ENCODE assay signal across 7 cellular contexts in the genomic region with DNA sequence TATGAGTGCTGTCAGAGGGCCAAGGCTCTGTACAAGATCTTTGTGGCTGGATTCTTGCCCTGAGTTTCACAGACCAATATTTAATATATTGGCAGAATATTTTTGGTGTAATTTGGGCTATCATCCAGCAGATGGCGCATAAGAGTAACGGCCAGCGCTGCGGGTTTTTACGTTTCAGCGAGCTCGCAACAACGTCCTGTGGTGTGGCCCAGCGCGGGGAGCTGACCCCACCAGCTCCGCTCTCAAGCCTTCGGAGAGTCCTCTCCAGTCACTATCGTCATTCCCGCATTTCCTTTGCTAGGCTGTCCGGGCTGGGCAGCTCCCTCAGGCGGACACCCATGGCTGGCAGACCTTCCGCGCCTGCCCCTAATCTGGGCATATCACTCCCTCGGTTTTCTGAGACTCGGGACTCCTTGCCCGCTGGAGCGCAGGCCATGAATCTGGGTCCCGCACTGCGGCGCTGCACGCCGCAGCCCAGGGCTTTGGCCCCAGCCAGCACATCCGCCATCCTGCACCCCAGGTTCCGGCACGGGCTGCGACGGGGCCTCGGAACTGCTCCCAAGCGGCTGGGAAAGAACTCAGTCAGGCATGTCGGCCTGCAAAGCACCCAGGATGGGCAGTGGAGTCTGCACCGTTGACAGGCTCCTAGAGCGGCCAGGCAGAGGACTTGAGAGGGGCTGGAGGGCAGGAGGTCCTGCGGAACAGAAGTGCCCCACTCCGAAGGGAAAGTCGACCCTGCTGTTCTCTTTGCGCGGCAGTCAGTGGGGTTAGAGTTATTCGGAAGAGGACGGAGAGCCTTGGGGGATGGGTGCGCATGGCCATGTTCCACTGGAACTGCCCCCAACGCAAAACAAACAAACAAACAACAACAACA. TPM values are rescaled to one million over a fixed set of nuclear protein-coding genes. Genes with fewer than 3 reads are reported as not detected.
DNase-seq lines count a peak whose midpoint lies in the region; ATAC-seq lines count a peak whose summit lies in the region.

No MANE protein-coding gene starts in this region.

- DNase-seq in SJSA1 (ENCODE audit: low read depth in 1 of 2, low spot score in 2 of 2) (peak; percentile 49 to 50), globus pallidus (ENCODE audit: low spot score) (peak; percentile 78), neuronal stem cell (ENCODE audit: low spot score) (peak; percentile 72), stromal cell of bone marrow (ENCODE audit: low read depth) (peak; percentile 47)
- peak; percentile 16 to 44 (median 32) for DNase-seq in activated naive CD4-positive, alpha-beta T cell (lab: John Stamatoyannopoulos, UW)

- H4K8ac ChIP-seq in neuronal stem cell (ENCODE audit: low read depth, low read length), result no peak overlapping the region

- H2BK120ac ChIP-seq in neuronal stem cell (ENCODE audit: low read depth, low read length), result peak overlapping the region; percentile 42

- H3K23ac ChIP-seq in neuronal stem cell (ENCODE audit: low read depth, low read length, poor library complexity), result no peak overlapping the region

- H3K4me1 ChIP-seq in HUES6 (ENCODE audit: control insufficient read depth, insufficient read depth, low read length) (peaks cover 6% of the 10 kb centered on the region), SJSA1 (replicated peaks) (no peaks in the 10 kb centered on the region; the same call in 1 of the 2 replicates), neuronal stem cell (ENCODE audit: control insufficient read depth in 2 of 2, insufficient read depth in 1 of 2, low read depth in 1 of 2, low read length in 2 of 2) (peaks cover 0 to 5% of the 10 kb centered on the region in 2 donors)

- peak overlapping the region; percentile 72 for H3K9ac ChIP-seq in HUES6 (ENCODE audit: low read length)
- H3K9ac ChIP-seq in neuronal stem cell (ENCODE audit: low read depth, low read length, poor library complexity), result peak overlapping the region; percentile 80

- no peak overlapping the region for H2BK12ac ChIP-seq in neuronal stem cell (ENCODE audit: low read length)

- H2BK15ac ChIP-seq in neuronal stem cell (ENCODE audit: low read length), result peak overlapping the region; percentile 15

- peak overlapping the region; percentile 54 for H2BK5ac ChIP-seq in neuronal stem cell (ENCODE audit: low read length)

- peak overlapping the region; percentile 4; the same call in 1 of the 2 replicates for H3K27ac ChIP-seq in HUES6 (ENCODE audit: low read depth, low read length)
- no peak overlapping the region for H3K27ac ChIP-seq in SJSA1
- H3K27ac ChIP-seq in neuronal stem cell (replicated peaks; ENCODE audit: low read length), result peak overlapping the region; percentile 41

- no CpG with 5 or more reads among the region's 46 CpGs for WGBS in neuronal stem cell (ENCODE audit: extremely low coverage in 2 of 2, insufficient read length in 2 of 2, insufficient replicate concordance in 1 of 2), 2 donors

- H3K79me1 ChIP-seq in neuronal stem cell (ENCODE audit: low read depth, low read length), result no peaks in the 10 kb centered on the region

- no peaks in the 10 kb centered on the region for H3K36me3 ChIP-seq in HUES6 (ENCODE audit: control insufficient read depth, insufficient read depth, low read length)
- H3K36me3 ChIP-seq in SJSA1, result no peaks in the 10 kb centered on the region
- H3K36me3 ChIP-seq in neuronal stem cell (replicated peaks in 1 of 2; ENCODE audit: control insufficient read depth in 2 of 2, insufficient read depth in 2 of 2, low read length in 2 of 2), result no peaks in the 10 kb centered on the region

- peak overlapping the region; percentile 93 for H2AFZ ChIP-seq in neuronal stem cell (ENCODE audit: low read length)

- H4K91ac ChIP-seq in neuronal stem cell (ENCODE audit: low read depth, low read length, poor library complexity), result no peak overlapping the region

- H3K9me3 ChIP-seq in HUES6 (ENCODE audit: control insufficient read depth, insufficient read depth, low read depth, low read length), result no peaks in the 10 kb centered on the region
- H3K9me3 ChIP-seq in SJSA1 (replicated peaks), result no peaks in the 10 kb centered on the region
- no peaks in the 10 kb centered on the region for H3K9me3 ChIP-seq in neuronal stem cell (replicated peaks in 1 of 2; ENCODE audit: control insufficient read depth in 2 of 2, insufficient read depth in 1 of 2, low read depth in 1 of 2, low read length in 2 of 2)

- H3K18ac ChIP-seq in neuronal stem cell (ENCODE audit: low read length), result peak overlapping the region; percentile 97

- no peaks in the 10 kb centered on the region for H3K27me3 ChIP-seq in HUES6 (ENCODE audit: control insufficient read depth, insufficient read depth, low read length)
- H3K27me3 ChIP-seq in SJSA1 (replicated peaks), result no peaks in the 10 kb centered on the region
- peaks cover 0 to 10% (median 0%) of the 10 kb centered on the region in 3 experiments for H3K27me3 ChIP-seq in neuronal stem cell (ENCODE audit: control insufficient read depth in 3 of 3, insufficient read depth in 3 of 3, low read depth in 1 of 3, low read length in 3 of 3)

- peak; percentile 71 for ATAC-seq in GM18511 (IDR thresholded peaks at IDR 0.05; ENCODE audit: unreplicated experiment)

- no peak overlapping the region for H2AK5ac ChIP-seq in neuronal stem cell (ENCODE audit: low read depth, low read length)

- H3K4me3 ChIP-seq in HUES6 (ENCODE audit: low read depth, low read length) (peak overlapping the region; percentile 61), SJSA1 (no peak overlapping the region), neuronal stem cell (ENCODE audit: low read length in 2 of 2) (peak overlapping the region; percentile 43 to 71)

- peak overlapping the region; percentile 84 for H3K14ac ChIP-seq in neuronal stem cell (ENCODE audit: low read length)

- peak overlapping the region; percentile 90 for H3K4me2 ChIP-seq in neuronal stem cell (ENCODE audit: insufficient read depth, low read length, poor library complexity, severe bottlenecking)

- H3K4ac ChIP-seq in neuronal stem cell (ENCODE audit: low read length), result no peak overlapping the region

RNA-seq across cellular contexts. Expression of a gene that starts 18.4 kb away (rescaled TPM):
- total RNA-seq in SJSA1 (2014; rRNA removed; shearing (Covaris generic)), result 18.2 and 32.4 TPM in 2 replicates
- polyA plus RNA-seq in neuronal stem cell (2013, experiment 1 of 2), result not detected
- polyA plus RNA-seq in neuronal stem cell (2013, experiment 2 of 2), result not detected

RNA-seq across cellular contexts. Expression of a gene that starts 23.5 kb away (rescaled TPM):
- not detected in 2 replicates for total RNA-seq in SJSA1 (2014; rRNA removed; shearing (Covaris generic))
- not detected for polyA plus RNA-seq in neuronal stem cell (2013, experiment 1 of 2)
- polyA plus RNA-seq in neuronal stem cell (2013, experiment 2 of 2), result not detected

RNA-seq across cellular contexts. Expression of a gene that starts 25.3 kb away (rescaled TPM):
- 0.63 and 1.1 TPM in 2 replicates for total RNA-seq in SJSA1 (2014; rRNA removed; shearing (Covaris generic))
- polyA plus RNA-seq in neuronal stem cell (2013, experiment 1 of 2), result not detected
- not detected for polyA plus RNA-seq in neuronal stem cell (2013, experiment 2 of 2)

RNA-seq across cellular contexts. Expression of a gene that starts 54.7 kb away (rescaled TPM):
- total RNA-seq in SJSA1 (2014; rRNA removed; shearing (Covaris generic)), result not detected in 2 replicates
- polyA plus RNA-seq in neuronal stem cell (2013, experiment 1 of 2), result 0.11 TPM
- 0.08 TPM for polyA plus RNA-seq in neuronal stem cell (2013, experiment 2 of 2)

RNA-seq across cellular contexts. Expression of a gene that starts 59.2 kb away (rescaled TPM):
- total RNA-seq in SJSA1 (2014; rRNA removed; shearing (Covaris generic)), result 38.0 and 43.7 TPM in 2 replicates
- 35.2 TPM for polyA plus RNA-seq in neuronal stem cell (2013, experiment 1 of 2)
- 35.9 TPM for polyA plus RNA-seq in neuronal stem cell (2013, experiment 2 of 2)
